15 cellular contexts compared by ENCODE assay signal in the genomic region with DNA sequence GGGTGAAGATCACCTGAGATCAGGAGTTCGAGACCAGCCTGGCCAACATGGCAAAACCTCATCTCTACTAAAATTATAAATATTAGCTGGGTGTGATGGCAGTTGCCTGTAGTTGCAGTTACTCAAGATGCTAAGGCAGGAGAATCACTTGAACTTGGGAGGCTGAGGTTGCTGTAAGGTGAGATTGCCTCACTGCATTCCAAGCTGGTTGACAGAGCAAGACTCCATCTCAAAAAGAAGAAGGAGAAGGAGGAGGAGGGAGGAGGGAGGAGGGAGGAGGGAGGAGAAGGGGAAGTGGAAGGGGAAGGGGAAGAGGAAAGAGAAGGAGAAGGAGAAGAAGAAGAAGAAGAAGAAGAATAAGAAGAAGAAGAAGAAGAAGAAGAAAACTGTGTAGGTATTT. TPM values are rescaled to one million over a fixed set of nuclear protein-coding genes. Genes with fewer than 3 reads are reported as not detected.
DNase-seq lines count a peak whose midpoint lies in the region; ATAC-seq and TF ChIP-seq lines count a peak whose summit lies in the region.
"Had no signal": no experiment of that assay in that cellular context is flagged by ENCODE, and none has a peak within 500 bp of the region (broad histone marks: within the 10 kb centered on the region; RNA-seq: fewer than 3 reads in every experiment).

No MANE protein-coding gene starts in this region.

- H3K4me3 Mint-ChIP-seq in activated T-cell treated with anti-CD3 and anti-CD28 coated beads, Interleukin-2, amount 50 U/mL, for 4 hours: no peak overlapping the region
- H3K4me3 Mint-ChIP-seq: CD4-positive, CD25-positive, alpha-beta regulatory T cell had no signal

- H3K4me1 Mint-ChIP-seq in activated T-cell treated with anti-CD3 and anti-CD28 coated beads, Interleukin-2, amount 50 U/mL, for 4 hours (ENCODE audit: low read depth): no peaks in the 10 kb centered on the region
- H3K4me1 Mint-ChIP-seq: CD4-positive, CD25-positive, alpha-beta regulatory T cell had no signal

- no peak for ATAC-seq in GM19324 (IDR thresholded peaks at IDR 0.05; ENCODE audit: low FRiP score, unreplicated experiment)
- no peak for ATAC-seq in activated T-cell treated with anti-CD3 and anti-CD28 coated beads, Interleukin-2, amount 50 U/mL, for 4 hours

- no peak overlapping the region for H3K4me3 ChIP-seq in fibroblast of mammary gland (ENCODE audit: control insufficient read depth, low read depth, low read length)
- H3K4me3 ChIP-seq: BLaER1 treated with 17β-estradiol and CSF1 and Interleukin-3, amounts not matched to agents 10 nM and 100 nM; GM23248 had no signal

- DNase-seq in SKM-1 treated with dmso at 0.1 percent for 144 hours (lab: John Stamatoyannopoulos, UW; ENCODE audit: unreplicated experiment) (peak; percentile 16), SKM-1 (lab: John Stamatoyannopoulos, UW; ENCODE audit: unreplicated experiment) (no peak), amniotic epithelial cell (ENCODE audit: low read depth) (peak; percentile 24), fibroblast of mammary gland (ENCODE audit: low read depth) (peak; percentile 33), cerebellum (ENCODE audit: low spot score) (no peak)
- DNase-seq in activated T-cell treated with anti-CD3 and anti-CD28 coated beads, Interleukin-2, amount 50 U/mL, for 4 hours: no peak
- DNase-seq: 8988T; CD4-positive, CD25-positive, alpha-beta regulatory T cell; DMS53; GF-D8; GM23248; IMR-90 had no signal

- no peaks in the 10 kb centered on the region for H3K9me3 Mint-ChIP-seq in activated T-cell treated with anti-CD3 and anti-CD28 coated beads, Interleukin-2, amount 50 U/mL, for 4 hours

- TF ChIP-seq CTCF in fibroblast of mammary gland (conservative IDR thresholded peaks at IDR 0.05; ENCODE audit: control insufficient read depth, insufficient read depth, low read depth, low read length): no peak

- H3K36me3 Mint-ChIP-seq in activated T-cell treated with anti-CD3 and anti-CD28 coated beads, Interleukin-2, amount 50 U/mL, for 4 hours (ENCODE audit: insufficient read depth): no peaks in the 10 kb centered on the region
- H3K36me3 Mint-ChIP-seq: CD4-positive, CD25-positive, alpha-beta regulatory T cell had no signal

- no peaks in the 10 kb centered on the region for H3K27me3 Mint-ChIP-seq in activated T-cell treated with anti-CD3 and anti-CD28 coated beads, Interleukin-2, amount 50 U/mL, for 4 hours (ENCODE audit: low read depth)

RNA-seq across cellular contexts. Expression of gene RNASE10, which starts 17.0 kb away (rescaled TPM):
- total RNA-seq in activated T-cell treated with anti-CD3 and anti-CD28 coated beads, Interleukin-2, amount 50 U/mL, for 4 hours: under 1 TPM in 2 of 3 donors, not detected in 1; 0.16 to 0.30 TPM
- not detected for total RNA-seq in cerebellum
- total RNA-seq: CD4-positive, CD25-positive, alpha-beta regulatory T cell; GM23248; HT-29; IMR-90 had no signal

RNA-seq across cellular contexts. Expression of gene RNASE9, which starts 38.5 kb away (rescaled TPM):
- not detected for total RNA-seq in activated T-cell treated with anti-CD3 and anti-CD28 coated beads, Interleukin-2, amount 50 U/mL, for 4 hours
- total RNA-seq in cerebellum: not detected
- total RNA-seq: CD4-positive, CD25-positive, alpha-beta regulatory T cell; GM23248; HT-29; IMR-90 had no signal

RNA-seq across cellular contexts. Expression of gene PNP, which starts 53.1 kb away (rescaled TPM):
- total RNA-seq in activated T-cell treated with anti-CD3 and anti-CD28 coated beads, Interleukin-2, amount 50 U/mL, for 4 hours: 100 to 1,000 TPM; 198 to 236 (median 221) TPM
- 9.8 TPM for total RNA-seq in cerebellum

Comparison
In these comparisons a context has a peak if more than half of its experiments do, and no peak if none do; other contexts are left out.
1. DNase-seq: peak in SKM-1 treated with dmso at 0.1 percent for 144 hours (single experiment), amniotic epithelial cell (single experiment) and fibroblast of mammary gland (single experiment); none in SKM-1 (single experiment), activated T-cell treated with anti-CD3 and anti-CD28 coated beads, Interleukin-2, amount 50 U/mL, for 4 hours (single experiment) and cerebellum (single experiment).
2. RNA of gene PNP, which starts 53.1 kb away (total RNA-seq): 198 to 236 TPM in activated T-cell treated with anti-CD3 and anti-CD28 coated beads, Interleukin-2, amount 50 U/mL, for 4 hours; 9.8 TPM in cerebellum (single experiment); every median in the first group is over 10 times any median in the second.